8 cellular contexts compared by ENCODE assay signal in the genomic region with DNA sequence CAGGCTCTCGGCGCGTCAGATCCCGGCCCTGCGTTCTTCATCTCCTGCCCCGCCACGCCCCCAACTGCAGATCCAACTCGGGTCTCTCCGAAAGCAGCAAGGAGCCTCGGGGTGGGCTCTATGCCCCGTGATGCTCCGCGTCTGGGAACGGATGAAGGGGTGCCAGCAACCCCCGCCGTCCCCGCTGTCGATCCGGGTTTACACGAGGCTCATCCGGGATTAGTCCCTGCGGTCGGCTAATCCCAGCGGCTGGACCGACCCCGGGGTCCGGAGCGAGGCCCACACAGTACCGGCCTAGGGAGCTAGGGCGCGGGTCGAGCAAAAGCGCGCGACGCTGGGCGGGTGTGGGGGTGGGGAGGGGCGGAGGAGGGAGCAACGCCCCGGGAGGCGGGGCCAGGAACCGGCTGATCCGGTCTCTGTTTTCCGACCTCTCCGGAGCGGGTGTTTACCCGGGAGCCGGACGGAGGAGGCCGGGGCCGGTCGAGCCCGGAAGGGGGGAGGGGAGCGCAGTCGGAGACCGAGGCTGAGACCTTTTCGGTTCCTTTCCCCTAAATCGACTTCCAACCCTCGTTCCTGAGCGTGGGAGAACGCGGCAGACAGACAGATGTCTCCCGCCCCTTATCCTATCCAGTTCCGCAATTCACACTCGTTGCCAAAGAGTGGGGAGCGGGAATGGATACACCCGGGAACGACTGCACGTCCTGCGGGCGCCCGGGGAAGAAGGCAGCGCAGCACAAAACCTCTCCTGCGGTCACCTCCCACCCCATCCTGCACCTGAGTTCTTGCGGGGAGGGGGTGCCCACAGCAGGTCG. TPM values are rescaled to one million over a fixed set of nuclear protein-coding genes. Genes with fewer than 3 reads are reported as not detected.
A peak's percentile ranks its signal among the peaks of the same experiment; 100 is the strongest.
DNase-seq lines count a peak whose midpoint lies in the region; ATAC-seq and TF ChIP-seq lines count a peak whose summit lies in the region.

No MANE protein-coding gene starts in this region.

- H3K27ac ChIP-seq in AG04450 (ENCODE audit: low read depth, low read length) (peak overlapping the region; percentile 86), lung (ENCODE audit: low read depth in 1 of 2, low read length in 1 of 2) (peak overlapping the region; percentile 86 to 99)

- H3K4me3 Mint-ChIP-seq in activated CD4-positive, alpha-beta memory T cell treated with anti-CD3 and anti-CD28 coated beads, Interleukin-2, amount 10 ng/mL, durations not matched to agents 7 days and 5 days: peak overlapping the region; percentile 80

- H3K36me3 Mint-ChIP-seq in activated CD4-positive, alpha-beta memory T cell treated with anti-CD3 and anti-CD28 coated beads, Interleukin-2, amount 10 ng/mL, durations not matched to agents 7 days and 5 days (ENCODE audit: low read depth): no peaks in the 10 kb centered on the region

- H3K4me1 Mint-ChIP-seq in activated CD4-positive, alpha-beta memory T cell treated with anti-CD3 and anti-CD28 coated beads, Interleukin-2, amount 10 ng/mL, durations not matched to agents 7 days and 5 days: peaks cover 21% of the 10 kb centered on the region

- H3K36me3 ChIP-seq in lung (ENCODE audit: control insufficient read depth in 2 of 2, insufficient read depth in 2 of 2, low read length in 2 of 2): peaks cover 0 to 11% of the 10 kb centered on the region in 2 donors

- DNase-seq in AG04450 (ENCODE audit: low read depth, low spot score) (no peak), NCI-H510A treated with DMSO at 0.1 percent for 48 hours (lab: John Stamatoyannopoulos, UW) (peak; percentile 56), ecto neural progenitor cell (ENCODE audit: low spot score) (peak; percentile 94), lung (ENCODE audit: low spot score) (peak; percentile 92)
- DNase-seq in activated CD4-positive, alpha-beta memory T cell treated with anti-CD3 and anti-CD28 coated beads, Interleukin-2, amount 10 ng/mL, durations not matched to agents 7 days and 5 days: peak; percentile 81
- peak; percentile 38 to 72 (median 43) for DNase-seq in stimulated activated CD4-positive, alpha-beta T cell treated with anti-CD3 and anti-CD28 coated beads, TNF-alpha, amount 100 ng/mL, for 24 hours (ENCODE audit: low read depth in 3 of 3)

- H3K27me3 Mint-ChIP-seq in activated CD4-positive, alpha-beta memory T cell treated with anti-CD3 and anti-CD28 coated beads, Interleukin-2, amount 10 ng/mL, durations not matched to agents 7 days and 5 days: peaks cover 10% of the 10 kb centered on the region

- POLR2A ChIA-PET in AG04450 (lab: Yijun Ruan, JAX): interaction anchor here (0.6 to 0.8 kb wide), 2 partner anchors 74 to 120 kb away, joined by 3 to 4 read pairs; partner anchors contain the start of gene DELE1
- POLR2A ChIA-PET in activated CD4-positive, alpha-beta memory T cell treated with anti-CD3 and anti-CD28 coated beads, Interleukin-2, amount 10 ng/mL, durations not matched to agents 7 days and 5 days (lab: Charles Lee): interaction anchor here (0.6 to 2.4 kb wide), 14 partner anchors 10 to 508 kb away, joined by 3 to 16 read pairs (median 4); partner anchors contain the start of genes DELE1, HDAC3, PCDH1 and RELL2

- ATAC-seq in GM18907 (IDR thresholded peaks at IDR 0.05; ENCODE audit: unreplicated experiment) (peak; percentile 78), HG03159 (IDR thresholded peaks at IDR 0.05; ENCODE audit: unreplicated experiment) (peak; percentile 59), lung (ENCODE audit: insufficient read depth, low FRiP score) (peak; percentile 87)

- CTCF ChIA-PET in AG04450 (lab: Charles Lee): interaction anchor here (0.6 to 1.5 kb wide), 2 partner anchors 30 to 158 kb away, joined by 3 to 5 read pairs; no protein-coding TSS in a partner anchor
- CTCF ChIA-PET in activated CD4-positive, alpha-beta memory T cell treated with anti-CD3 and anti-CD28 coated beads, Interleukin-2, amount 10 ng/mL, durations not matched to agents 7 days and 5 days (lab: Charles Lee): interaction anchor here (1.0 to 1.7 kb wide), 7 partner anchors 23 to 157 kb away, joined by 3 to 12 read pairs (median 4); partner anchors contain the start of gene RNF14

- no peaks in the 10 kb centered on the region; the same call in 1 of the 2 replicates for H3K9me3 ChIP-seq in AG04450 (ENCODE audit: control insufficient read depth, insufficient read depth, low read length)
- H3K9me3 ChIP-seq in lung (ENCODE audit: control insufficient read depth in 2 of 2, insufficient read depth in 1 of 2, low read length in 1 of 2): no peaks in the 10 kb centered on the region

- 1% methylated on average over 75 to 76 of the region's 76 CpGs for WGBS in lung, 2 donors

- TF ChIP-seq CTCF in AG04450 (IDR thresholded peaks at IDR 0.05; ENCODE audit: low read depth, low read length): no peak
- TF ChIP-seq CTCF in lung (IDR thresholded peaks at IDR 0.05; ENCODE audit: control extremely low read depth, extremely low read depth): no peak

- peaks cover 0 to 23% of the 10 kb centered on the region in 2 donors for H3K4me1 ChIP-seq in lung (ENCODE audit: control insufficient read depth in 2 of 2, insufficient read depth in 2 of 2, low read length in 2 of 2)

- H3K4me3 ChIP-seq in AG04450 (ENCODE audit: low read depth, low read length) (peak overlapping the region; percentile 78), lung (peak overlapping the region; percentile 61)

- H3K27ac Mint-ChIP-seq in activated CD4-positive, alpha-beta memory T cell treated with anti-CD3 and anti-CD28 coated beads, Interleukin-2, amount 10 ng/mL, durations not matched to agents 7 days and 5 days: peak overlapping the region; percentile 84

- peaks cover 3% of the 10 kb centered on the region for H3K27me3 ChIP-seq in AG04450 (ENCODE audit: control insufficient read depth, insufficient read depth, low read length)
- H3K27me3 ChIP-seq in lung (ENCODE audit: control insufficient read depth, insufficient read depth): no peaks in the 10 kb centered on the region

- no peaks in the 10 kb centered on the region for H3K9me3 Mint-ChIP-seq in activated CD4-positive, alpha-beta memory T cell treated with anti-CD3 and anti-CD28 coated beads, Interleukin-2, amount 10 ng/mL, durations not matched to agents 7 days and 5 days

RNA-seq across cellular contexts. Expression of gene PCDH1, which starts 28.6 kb away (rescaled TPM):
- polyA plus RNA-seq in AG04450 (2011; rRNA removed): 0.11 and 0.12 TPM in 2 replicates
- 0.30 and 0.46 TPM in 2 replicates for polyA minus RNA-seq in AG04450 (2011; rRNA and poly(A)+ RNA removed)
- total RNA-seq in activated CD4-positive, alpha-beta memory T cell treated with anti-CD3 and anti-CD28 coated beads, Interleukin-2, amount 10 ng/mL, durations not matched to agents 7 days and 5 days: not detected
- 10 to 100 TPM; 43.6 to 70.2 TPM for total RNA-seq in lung
- 10 to 100 TPM; 18.2 to 45.1 TPM for polyA plus RNA-seq in lung

Comparison
In these comparisons a context has a peak if more than half of its experiments do, and no peak if none do; other contexts are left out.
1. RNA of gene PCDH1, which starts 28.6 kb away (total RNA-seq): 43.6 to 70.2 TPM in lung; not detected in activated CD4-positive, alpha-beta memory T cell treated with anti-CD3 and anti-CD28 coated beads, Interleukin-2, amount 10 ng/mL, durations not matched to agents 7 days and 5 days; every median in the first group is over 10 times any median in the second.
2. Peak in every context shown above with its lines, with median percentiles within 50 percentile points of each other: ATAC-seq.